Comparison of ENCODE assay signal across 1 cellular context in the genomic region with DNA sequence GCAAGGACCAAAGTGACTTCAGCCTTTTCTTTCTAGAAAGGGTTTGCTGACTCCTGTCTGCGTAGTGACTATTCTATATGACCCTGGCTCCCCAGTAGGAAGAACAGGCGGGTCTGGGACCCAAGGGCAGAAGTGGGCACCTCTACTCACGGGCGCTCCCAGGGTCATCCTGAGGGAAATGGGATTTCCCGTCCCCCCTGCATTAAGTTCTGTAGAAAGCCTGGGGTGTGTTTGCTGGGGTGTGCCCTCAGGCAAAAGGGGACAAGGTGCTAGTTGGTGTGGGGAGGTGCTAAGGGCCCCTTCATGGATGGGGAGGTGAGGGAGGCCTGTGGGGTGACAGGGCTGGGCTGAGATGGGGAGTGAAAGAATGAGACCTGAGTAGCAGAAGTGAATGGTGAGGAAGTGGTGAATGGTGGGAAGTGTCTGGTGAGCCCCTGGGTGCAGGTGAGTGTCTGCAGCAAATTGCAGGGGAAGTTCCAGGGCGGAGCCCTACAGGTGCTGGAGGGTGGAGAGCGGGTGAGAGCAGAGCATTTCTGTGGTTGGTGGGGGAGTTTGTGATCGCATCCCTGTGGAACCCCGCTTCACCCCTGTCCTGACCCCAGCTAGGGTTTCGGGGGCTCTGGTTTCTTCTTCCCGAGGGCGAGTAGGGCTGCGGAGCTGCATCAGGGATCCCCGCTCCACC.
TF ChIP-seq lines count a peak whose summit lies in the region.

No MANE protein-coding gene starts in this region.

TF ChIP-seq in K562, 482 proteins besides CTCF, POLR2A, EP300 and RAD21 (continued from another document):
- TF ChIP-seq NR2C2 (CRISPR knock-in tag; IDR thresholded peaks at IDR 0.05), result no peak
- TF ChIP-seq NR2C2 (tag; IDR thresholded peaks at IDR 0.05), result no peak
- no peak for TF ChIP-seq ZNF384 (IDR thresholded peaks at IDR 0.05; ENCODE audit: low read depth, low read length)
- no peak for TF ChIP-seq KDM5B (IDR thresholded peaks at IDR 0.05; ENCODE audit: insufficient replicate concordance, low read depth, low read length)
- no peak for TF ChIP-seq POU5F1 (IDR thresholded peaks at IDR 0.05; ENCODE audit: borderline replicate concordance, low read depth, low read length, partially characterized antibody)
- TF ChIP-seq SAP30 (IDR thresholded peaks at IDR 0.05; ENCODE audit: borderline replicate concordance, insufficient read depth, low read depth, low read length, poor library complexity, severe bottlenecking), result no peak
- no peak for TF ChIP-seq MYC (IDR thresholded peaks at IDR 0.05; ENCODE audit: low read depth, low read length)
- TF ChIP-seq MYC (CRISPR knock-in tag; IDR thresholded peaks at IDR 0.05; ENCODE audit: borderline replicate concordance, low read depth), result no peak
- TF ChIP-seq ZNF197 (CRISPR knock-in tag; IDR thresholded peaks at IDR 0.05; ENCODE audit: low read depth), result no peak
- no peak for TF ChIP-seq ZBTB7A (IDR thresholded peaks at IDR 0.05; ENCODE audit: borderline replicate concordance, control insufficient read depth, low read depth, low read length)
- TF ChIP-seq ETV1 (tag; conservative IDR thresholded peaks at IDR 0.05; ENCODE audit: low read depth), result no peak
- no peak for TF ChIP-seq PTTG1 (tag; IDR thresholded peaks at IDR 0.05; ENCODE audit: low read depth)
- TF ChIP-seq ZKSCAN3 (CRISPR knock-in tag; IDR thresholded peaks at IDR 0.05), result no peak
- no peak for TF ChIP-seq ZNF551 (CRISPR knock-in tag; IDR thresholded peaks at IDR 0.05)
- no peak for TF ChIP-seq TFAM (CRISPR knock-in tag; conservative IDR thresholded peaks at IDR 0.05)
- 0 out of 2 replicates have a peak, but pooled peaks have one; percentile 3 for TF ChIP-seq LCOR (CRISPR knock-in tag; IDR thresholded peaks at IDR 0.05)
- no peak for TF ChIP-seq ZNF75A (CRISPR knock-in tag; IDR thresholded peaks at IDR 0.05)
- TF ChIP-seq, protein P1, sequence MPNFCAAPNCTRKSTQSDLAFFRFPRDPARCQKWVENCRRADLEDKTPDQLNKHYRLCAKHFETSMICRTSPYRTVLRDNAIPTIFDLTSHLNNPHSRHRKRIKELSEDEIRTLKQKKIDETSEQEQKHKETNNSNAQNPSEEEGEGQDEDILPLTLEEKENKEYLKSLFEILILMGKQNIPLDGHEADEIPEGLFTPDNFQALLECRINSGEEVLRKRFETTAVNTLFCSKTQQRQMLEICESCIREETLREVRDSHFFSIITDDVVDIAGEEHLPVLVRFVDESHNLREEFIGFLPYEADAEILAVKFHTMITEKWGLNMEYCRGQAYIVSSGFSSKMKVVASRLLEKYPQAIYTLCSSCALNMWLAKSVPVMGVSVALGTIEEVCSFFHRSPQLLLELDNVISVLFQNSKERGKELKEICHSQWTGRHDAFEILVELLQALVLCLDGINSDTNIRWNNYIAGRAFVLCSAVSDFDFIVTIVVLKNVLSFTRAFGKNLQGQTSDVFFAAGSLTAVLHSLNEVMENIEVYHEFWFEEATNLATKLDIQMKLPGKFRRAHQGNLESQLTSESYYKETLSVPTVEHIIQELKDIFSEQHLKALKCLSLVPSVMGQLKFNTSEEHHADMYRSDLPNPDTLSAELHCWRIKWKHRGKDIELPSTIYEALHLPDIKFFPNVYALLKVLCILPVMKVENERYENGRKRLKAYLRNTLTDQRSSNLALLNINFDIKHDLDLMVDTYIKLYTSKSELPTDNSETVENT (CRISPR knock-in tag; IDR thresholded peaks at IDR 0.05), result no peak
- no peak for TF ChIP-seq FOXM1 (IDR thresholded peaks at IDR 0.05; ENCODE audit: low read depth)
- TF ChIP-seq FOXM1 (CRISPR knock-in tag; IDR thresholded peaks at IDR 0.05; ENCODE audit: low read depth), result no peak
- TF ChIP-seq, protein P2, sequence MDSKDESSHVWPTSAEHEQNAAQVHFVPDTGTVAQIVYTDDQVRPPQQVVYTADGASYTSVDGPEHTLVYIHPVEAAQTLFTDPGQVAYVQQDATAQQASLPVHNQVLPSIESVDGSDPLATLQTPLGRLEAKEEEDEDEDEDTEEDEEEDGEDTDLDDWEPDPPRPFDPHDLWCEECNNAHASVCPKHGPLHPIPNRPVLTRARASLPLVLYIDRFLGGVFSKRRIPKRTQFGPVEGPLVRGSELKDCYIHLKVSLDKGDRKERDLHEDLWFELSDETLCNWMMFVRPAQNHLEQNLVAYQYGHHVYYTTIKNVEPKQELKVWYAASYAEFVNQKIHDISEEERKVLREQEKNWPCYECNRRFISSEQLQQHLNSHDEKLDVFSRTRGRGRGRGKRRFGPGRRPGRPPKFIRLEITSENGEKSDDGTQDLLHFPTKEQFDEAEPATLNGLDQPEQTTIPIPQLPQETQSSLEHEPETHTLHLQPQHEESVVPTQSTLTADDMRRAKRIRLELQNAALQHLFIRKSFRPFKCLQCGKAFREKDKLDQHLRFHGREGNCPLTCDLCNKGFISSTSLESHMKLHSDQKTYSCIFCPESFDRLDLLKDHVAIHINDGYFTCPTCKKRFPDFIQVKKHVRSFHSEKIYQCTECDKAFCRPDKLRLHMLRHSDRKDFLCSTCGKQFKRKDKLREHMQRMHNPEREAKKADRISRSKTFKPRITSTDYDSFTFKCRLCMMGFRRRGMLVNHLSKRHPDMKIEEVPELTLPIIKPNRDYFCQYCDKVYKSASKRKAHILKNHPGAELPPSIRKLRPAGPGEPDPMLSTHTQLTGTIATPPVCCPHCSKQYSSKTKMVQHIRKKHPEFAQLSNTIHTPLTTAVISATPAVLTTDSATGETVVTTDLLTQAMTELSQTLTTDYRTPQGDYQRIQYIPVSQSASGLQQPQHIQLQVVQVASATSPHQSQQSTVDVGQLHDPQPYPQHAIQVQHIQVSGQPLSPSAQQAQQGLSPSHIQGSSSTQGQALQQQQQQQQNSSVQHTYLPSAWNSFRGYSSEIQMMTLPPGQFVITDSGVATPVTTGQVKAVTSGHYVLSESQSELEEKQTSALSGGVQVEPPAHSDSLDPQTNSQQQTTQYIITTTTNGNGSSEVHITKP (IDR thresholded peaks at IDR 0.05; ENCODE audit: partially characterized antibody), result peak; percentile 94
- TF ChIP-seq SUPT5H (IDR thresholded peaks at IDR 0.05), result no peak
- 0 out of 2 replicates have a peak, but pooled peaks have one; percentile 50 for TF ChIP-seq MED1 (CRISPR knock-in tag; IDR thresholded peaks at IDR 0.05; ENCODE audit: borderline replicate concordance)
- no peak for TF ChIP-seq ESRRA (IDR thresholded peaks at IDR 0.05; ENCODE audit: borderline replicate concordance, low read depth)
- TF ChIP-seq JUND (IDR thresholded peaks at IDR 0.05; ENCODE audit: borderline replicate concordance, low read depth, low read length), result no peak
- TF ChIP-seq JUND (tag; IDR thresholded peaks at IDR 0.05; ENCODE audit: borderline replicate concordance, low read depth, low read length), result no peak
- TF ChIP-seq GTF2A2 (tag; IDR thresholded peaks at IDR 0.05), result no peak
- no peak for TF ChIP-seq ILF3 (IDR thresholded peaks at IDR 0.05; ENCODE audit: borderline replicate concordance)
- 0 out of 4 replicates have a peak, but pooled peaks of 1 of the 2 experiments have one; percentile 41 for TF ChIP-seq NONO (IDR thresholded peaks at IDR 0.05; ENCODE audit: low read depth in 2 of 2, low read length in 1 of 2)
- TF ChIP-seq, protein P3, sequence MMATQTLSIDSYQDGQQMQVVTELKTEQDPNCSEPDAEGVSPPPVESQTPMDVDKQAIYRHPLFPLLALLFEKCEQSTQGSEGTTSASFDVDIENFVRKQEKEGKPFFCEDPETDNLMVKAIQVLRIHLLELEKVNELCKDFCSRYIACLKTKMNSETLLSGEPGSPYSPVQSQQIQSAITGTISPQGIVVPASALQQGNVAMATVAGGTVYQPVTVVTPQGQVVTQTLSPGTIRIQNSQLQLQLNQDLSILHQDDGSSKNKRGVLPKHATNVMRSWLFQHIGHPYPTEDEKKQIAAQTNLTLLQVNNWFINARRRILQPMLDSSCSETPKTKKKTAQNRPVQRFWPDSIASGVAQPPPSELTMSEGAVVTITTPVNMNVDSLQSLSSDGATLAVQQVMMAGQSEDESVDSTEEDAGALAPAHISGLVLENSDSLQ (IDR thresholded peaks at IDR 0.05), result no peak
- no peak for TF ChIP-seq ETV6 (IDR thresholded peaks at IDR 0.05; ENCODE audit: borderline replicate concordance in 1 of 2, low read depth in 2 of 2, low read length in 1 of 2)
- TF ChIP-seq ETV6 (CRISPR knock-in tag; IDR thresholded peaks at IDR 0.05; ENCODE audit: borderline replicate concordance), result no peak
- TF ChIP-seq NFXL1 (CRISPR knock-in tag; IDR thresholded peaks at IDR 0.05), result no peak
- TF ChIP-seq SMARCB1 (IDR thresholded peaks at IDR 0.05; ENCODE audit: insufficient read length, low read depth), result no peak
- TF ChIP-seq KDM1A (IDR thresholded peaks at IDR 0.05), result no peak
- TF ChIP-seq TAF15 (IDR thresholded peaks at IDR 0.05; ENCODE audit: low read depth, low read length), result no peak
